In genomic region chr10:62843591-62843990, GRCh38 we compare ENCODE assay signal across 15 cellular contexts.
"Had no signal": no experiment of that assay in that cellular context is flagged by ENCODE, and none has a peak within 500 bp of the region (broad histone marks: within the 10 kb centered on the region; RNA-seq: fewer than 3 reads in every experiment).

No MANE protein-coding gene starts in this region.

- H3K27ac ChIP-seq: ascending aorta, left lung, stomach had no signal

- H3K4me1 Mint-ChIP-seq: activated naive CD4-positive, alpha-beta T cell treated with anti-CD3 and anti-CD28 coated beads, Interleukin-2, amount 10 ng/mL, durations not matched to agents 7 days and 5 days; nephron progenitor cell had no signal

- H3K27me3 Mint-ChIP-seq: progenitor cell of endocrine pancreas had no signal

- H3K27me3 ChIP-seq: ascending aorta, left lung, stomach had no signal

- H3K4me1 ChIP-seq: ascending aorta, left lung, stomach had no signal

- H3K4me3 Mint-ChIP-seq: activated CD8-positive, alpha-beta memory T cell treated with anti-CD3 and anti-CD28 coated beads, Interleukin-2, amount 10 ng/mL, durations not matched to agents 7 days and 5 days; activated naive CD4-positive, alpha-beta T cell treated with anti-CD3 and anti-CD28 coated beads, Interleukin-2, amount 10 ng/mL, durations not matched to agents 7 days and 5 days; nephron progenitor cell; T-helper 1 cell treated with Interleukin-12 subunit alpha and Interleukin-12 subunit beta and Interleukin-4 antibody, amounts not matched to agents 30 μg/mL and 1 μg/mL, for 36 hours had no signal

- H3K27ac Mint-ChIP-seq: activated CD8-positive, alpha-beta memory T cell treated with anti-CD3 and anti-CD28 coated beads, Interleukin-2, amount 10 ng/mL, durations not matched to agents 7 days and 5 days; activated naive CD4-positive, alpha-beta T cell treated with anti-CD3 and anti-CD28 coated beads, Interleukin-2, amount 10 ng/mL, durations not matched to agents 7 days and 5 days; nephron progenitor cell; progenitor cell of endocrine pancreas; T-helper 1 cell treated with Interleukin-12 subunit alpha and Interleukin-12 subunit beta and Interleukin-4 antibody, amounts not matched to agents 30 μg/mL and 1 μg/mL, for 36 hours had no signal

- ATAC-seq: activated CD8-positive, alpha-beta memory T cell treated with anti-CD3 and anti-CD28 coated beads, Interleukin-2, amount 10 ng/mL, durations not matched to agents 7 days and 5 days; left lung had no signal

- FAIRE-seq: bronchial epithelial cell, frontal cortex had no signal

- H3K36me3 Mint-ChIP-seq: activated naive CD4-positive, alpha-beta T cell treated with anti-CD3 and anti-CD28 coated beads, Interleukin-2, amount 10 ng/mL, durations not matched to agents 7 days and 5 days had no signal

- H3K36me3 ChIP-seq: ascending aorta, left lung, stomach had no signal

- DNase-seq: activated CD8-positive, alpha-beta memory T cell treated with anti-CD3 and anti-CD28 coated beads, Interleukin-2, amount 10 ng/mL, durations not matched to agents 7 days and 5 days; activated naive CD4-positive, alpha-beta T cell treated with anti-CD3 and anti-CD28 coated beads, Interleukin-2, amount 10 ng/mL, durations not matched to agents 7 days and 5 days; cerebellar nuclear complex; cortex of kidney; head of caudate nucleus; left lung; nephron progenitor cell; occipital lobe; stomach; trophoblast cell had no signal

- H3K4me3 ChIP-seq: ascending aorta, left lung, stomach had no signal
